In genomic region chr11:20387262-20388095, GRCh38 we compare ENCODE assay signal across 1 cellular context.
A peak's percentile ranks its signal among the peaks of the same experiment; 100 is the strongest.
TF ChIP-seq lines count a peak whose summit lies in the region.

Gene PRMT3, plus strand, starts transcription at chr11:20387716. Its CDS starts 31 bp downstream, at chr11:20387747.

TF ChIP-seq in K562, 482 proteins besides CTCF, POLR2A, EP300 and RAD21 (continued from another document and continues in another):
- TF ChIP-seq, protein P1, sequence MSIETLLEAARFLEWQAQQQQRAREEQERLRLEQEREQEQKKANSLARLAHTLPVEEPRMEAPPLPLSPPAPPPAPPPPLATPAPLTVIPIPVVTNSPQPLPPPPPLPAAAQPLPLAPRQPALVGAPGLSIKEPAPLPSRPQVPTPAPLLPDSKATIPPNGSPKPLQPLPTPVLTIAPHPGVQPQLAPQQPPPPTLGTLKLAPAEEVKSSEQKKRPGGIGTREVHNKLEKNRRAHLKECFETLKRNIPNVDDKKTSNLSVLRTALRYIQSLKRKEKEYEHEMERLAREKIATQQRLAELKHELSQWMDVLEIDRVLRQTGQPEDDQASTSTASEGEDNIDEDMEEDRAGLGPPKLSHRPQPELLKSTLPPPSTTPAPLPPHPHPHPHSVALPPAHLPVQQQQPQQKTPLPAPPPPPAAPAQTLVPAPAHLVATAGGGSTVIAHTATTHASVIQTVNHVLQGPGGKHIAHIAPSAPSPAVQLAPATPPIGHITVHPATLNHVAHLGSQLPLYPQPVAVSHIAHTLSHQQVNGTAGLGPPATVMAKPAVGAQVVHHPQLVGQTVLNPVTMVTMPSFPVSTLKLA (conservative IDR thresholded peaks at IDR 0.05) = peak; percentile 91 to 95
- TF ChIP-seq TSC22D4 (tag; IDR thresholded peaks at IDR 0.05) = no peak
- TF ChIP-seq MYC (IDR thresholded peaks at IDR 0.05; ENCODE audit: low read depth, low read length) = peak; percentile 98
- peak; percentile 91; the same call in 1 of the 2 replicates for TF ChIP-seq MYC (CRISPR knock-in tag; IDR thresholded peaks at IDR 0.05; ENCODE audit: borderline replicate concordance, low read depth)
- no peak for TF ChIP-seq CBX8 (IDR thresholded peaks at IDR 0.05; ENCODE audit: borderline replicate concordance, extremely low read depth, low read depth, low read length, poor library complexity, severe bottlenecking)
- TF ChIP-seq SRSF9 (IDR thresholded peaks at IDR 0.05; ENCODE audit: borderline replicate concordance, low read depth, low read length) = no peak
- 0 out of 2 replicates have a peak, but pooled peaks have one; percentile 58 for TF ChIP-seq ZNF589 (CRISPR knock-in tag; IDR thresholded peaks at IDR 0.05; ENCODE audit: low read depth)
- peak; percentile 70; the same call in 1 of the 2 replicates for TF ChIP-seq BRD4 (IDR thresholded peaks at IDR 0.05)
- peak; percentile 49; the same call in 1 of the 2 replicates for TF ChIP-seq GTF2F1 (IDR thresholded peaks at IDR 0.05; ENCODE audit: low read depth, low read length)
- peak; percentile 69 for TF ChIP-seq EGR1 (conservative IDR thresholded peaks at IDR 0.05)
- peak; percentile 98 for TF ChIP-seq ELF2 (CRISPR knock-in tag; IDR thresholded peaks at IDR 0.05)
- TF ChIP-seq, protein P2, sequence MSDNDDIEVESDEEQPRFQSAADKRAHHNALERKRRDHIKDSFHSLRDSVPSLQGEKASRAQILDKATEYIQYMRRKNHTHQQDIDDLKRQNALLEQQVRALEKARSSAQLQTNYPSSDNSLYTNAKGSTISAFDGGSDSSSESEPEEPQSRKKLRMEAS (CRISPR knock-in tag; IDR thresholded peaks at IDR 0.05) = peak; percentile 98
- peak; percentile 62 for TF ChIP-seq HDAC8 (tag; IDR thresholded peaks at IDR 0.05)
- no peak for TF ChIP-seq ZNF444 (CRISPR knock-in tag; IDR thresholded peaks at IDR 0.05)
- TF ChIP-seq GATAD2B (IDR thresholded peaks at IDR 0.05; ENCODE audit: borderline replicate concordance) = peak; percentile 33; the same call in 1 of the 2 replicates
- TF ChIP-seq TFAM (CRISPR knock-in tag; conservative IDR thresholded peaks at IDR 0.05) = no peak
- TF ChIP-seq FOS (IDR thresholded peaks at IDR 0.05; ENCODE audit: extremely low read depth, insufficient read length) = no peak
- TF ChIP-seq TAF7 (tag; IDR thresholded peaks at IDR 0.05) = 0 out of 2 replicates have a peak, but pooled peaks have one; percentile 8
- peak; percentile 33; the same call in 1 of the 2 replicates for TF ChIP-seq ARID2 (IDR thresholded peaks at IDR 0.05)
- TF ChIP-seq SP2 (IDR thresholded peaks at IDR 0.05; ENCODE audit: extremely low read depth, low read depth, low read length, poor library complexity, severe bottlenecking) = no peak
- no peak for TF ChIP-seq MCM5 (IDR thresholded peaks at IDR 0.05; ENCODE audit: low read depth)
- 0 out of 2 replicates have a peak, but pooled peaks have one; percentile 7 for TF ChIP-seq CHD2 (IDR thresholded peaks at IDR 0.05; ENCODE audit: low read depth, low read length)
- TF ChIP-seq JUN (IDR thresholded peaks at IDR 0.05; ENCODE audit: borderline replicate concordance, low read depth, low read length) = peak; percentile 27; the same call in 1 of the 2 replicates
- no peak for TF ChIP-seq JUN (CRISPR knock-in tag; IDR thresholded peaks at IDR 0.05; ENCODE audit: borderline replicate concordance)
- peak; percentile 92 for TF ChIP-seq ETV1 (tag; conservative IDR thresholded peaks at IDR 0.05; ENCODE audit: low read depth)
- peak; percentile 74 for TF ChIP-seq HCFC1 (IDR thresholded peaks at IDR 0.05; ENCODE audit: low read depth, low read length)
- no peak for TF ChIP-seq TSHZ1 (CRISPR knock-in tag; IDR thresholded peaks at IDR 0.05)
- TF ChIP-seq ZNF134 (CRISPR knock-in tag; conservative IDR thresholded peaks at IDR 0.05) = 0 out of 2 replicates have a peak, but pooled peaks have one; percentile 33
- peak; percentile 67 to 86 for TF ChIP-seq E2F6 (IDR thresholded peaks at IDR 0.05; ENCODE audit: borderline replicate concordance in 1 of 2, extremely low read depth in 1 of 2, insufficient read depth in 1 of 2, insufficient read length in 1 of 2, low read depth in 1 of 2, low read length in 1 of 2, poor library complexity in 1 of 2, severe bottlenecking in 1 of 2)
- peak; percentile 81; the same call in 1 of the 2 replicates for TF ChIP-seq MTA3 (IDR thresholded peaks at IDR 0.05; ENCODE audit: borderline replicate concordance)
- TF ChIP-seq NFIC (IDR thresholded peaks at IDR 0.05) = peak; percentile 62; the same call in 1 of the 2 replicates
- no peak for TF ChIP-seq SNIP1 (IDR thresholded peaks at IDR 0.05; ENCODE audit: low read depth)
- TF ChIP-seq, protein P3, sequence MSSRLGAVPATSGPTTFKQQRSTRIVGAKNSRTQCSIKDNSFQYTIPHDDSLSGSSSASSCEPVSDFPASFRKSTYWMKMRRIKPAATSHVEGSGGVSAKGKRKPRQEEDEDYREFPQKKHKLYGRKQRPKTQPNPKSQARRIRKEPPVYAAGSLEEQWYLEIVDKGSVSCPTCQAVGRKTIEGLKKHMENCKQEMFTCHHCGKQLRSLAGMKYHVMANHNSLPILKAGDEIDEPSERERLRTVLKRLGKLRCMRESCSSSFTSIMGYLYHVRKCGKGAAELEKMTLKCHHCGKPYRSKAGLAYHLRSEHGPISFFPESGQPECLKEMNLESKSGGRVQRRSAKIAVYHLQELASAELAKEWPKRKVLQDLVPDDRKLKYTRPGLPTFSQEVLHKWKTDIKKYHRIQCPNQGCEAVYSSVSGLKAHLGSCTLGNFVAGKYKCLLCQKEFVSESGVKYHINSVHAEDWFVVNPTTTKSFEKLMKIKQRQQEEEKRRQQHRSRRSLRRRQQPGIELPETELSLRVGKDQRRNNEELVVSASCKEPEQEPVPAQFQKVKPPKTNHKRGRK (tag; IDR thresholded peaks at IDR 0.05) = no peak
- peak; percentile 69 for TF ChIP-seq HMGN3 (IDR thresholded peaks at IDR 0.05; ENCODE audit: borderline replicate concordance, extremely low read depth, insufficient read length, low read depth, low read length)
- no peak for TF ChIP-seq ZNF3 (CRISPR knock-in tag; IDR thresholded peaks at IDR 0.05)
- peak; percentile 94 for TF ChIP-seq SP1 (CRISPR knock-in tag; IDR thresholded peaks at IDR 0.05)
- TF ChIP-seq ZNF561 (CRISPR knock-in tag; conservative IDR thresholded peaks at IDR 0.05) = no peak
- no peak for TF ChIP-seq SRSF3 (IDR thresholded peaks at IDR 0.05; ENCODE audit: insufficient read depth, low read length)
- no peak for TF ChIP-seq NCOA2 (IDR thresholded peaks at IDR 0.05; ENCODE audit: partially characterized antibody in 2 of 2)
- no peak for TF ChIP-seq STAT5B (CRISPR knock-in tag; IDR thresholded peaks at IDR 0.05)
- no peak for TF ChIP-seq CREB3L1 (IDR thresholded peaks at IDR 0.05; ENCODE audit: borderline replicate concordance, low read depth)
- TF ChIP-seq KHSRP (IDR thresholded peaks at IDR 0.05) = peak; percentile 91
- TF ChIP-seq, protein P4, sequence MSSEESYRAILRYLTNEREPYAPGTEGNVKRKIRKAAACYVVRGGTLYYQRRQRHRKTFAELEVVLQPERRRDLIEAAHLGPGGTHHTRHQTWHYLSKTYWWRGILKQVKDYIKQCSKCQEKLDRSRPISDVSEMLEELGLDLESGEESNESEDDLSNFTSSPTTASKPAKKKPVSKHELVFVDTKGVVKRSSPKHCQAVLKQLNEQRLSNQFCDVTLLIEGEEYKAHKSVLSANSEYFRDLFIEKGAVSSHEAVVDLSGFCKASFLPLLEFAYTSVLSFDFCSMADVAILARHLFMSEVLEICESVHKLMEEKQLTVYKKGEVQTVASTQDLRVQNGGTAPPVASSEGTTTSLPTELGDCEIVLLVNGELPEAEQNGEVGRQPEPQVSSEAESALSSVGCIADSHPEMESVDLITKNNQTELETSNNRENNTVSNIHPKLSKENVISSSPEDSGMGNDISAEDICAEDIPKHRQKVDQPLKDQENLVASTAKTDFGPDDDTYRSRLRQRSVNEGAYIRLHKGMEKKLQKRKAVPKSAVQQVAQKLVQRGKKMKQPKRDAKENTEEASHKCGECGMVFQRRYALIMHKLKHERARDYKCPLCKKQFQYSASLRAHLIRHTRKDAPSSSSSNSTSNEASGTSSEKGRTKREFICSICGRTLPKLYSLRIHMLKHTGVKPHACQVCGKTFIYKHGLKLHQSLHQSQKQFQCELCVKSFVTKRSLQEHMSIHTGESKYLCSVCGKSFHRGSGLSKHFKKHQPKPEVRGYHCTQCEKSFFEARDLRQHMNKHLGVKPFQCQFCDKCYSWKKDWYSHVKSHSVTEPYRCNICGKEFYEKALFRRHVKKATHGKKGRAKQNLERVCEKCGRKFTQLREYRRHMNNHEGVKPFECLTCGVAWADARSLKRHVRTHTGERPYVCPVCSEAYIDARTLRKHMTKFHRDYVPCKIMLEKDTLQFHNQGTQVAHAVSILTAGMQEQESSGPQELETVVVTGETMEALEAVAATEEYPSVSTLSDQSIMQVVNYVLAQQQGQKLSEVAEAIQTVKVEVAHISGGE (CRISPR knock-in tag; IDR thresholded peaks at IDR 0.05) = peak in 2 of 3 experiments; percentile 43 to 86; a peak in 3 of 6 replicates
- TF ChIP-seq E2F3 (CRISPR knock-in tag; IDR thresholded peaks at IDR 0.05) = peak; percentile 10; the same call in 1 of the 2 replicates
- peak; percentile 73; the same call in 1 of the 2 replicates for TF ChIP-seq ARID3B (CRISPR knock-in tag; IDR thresholded peaks at IDR 0.05; ENCODE audit: borderline replicate concordance)
- TF ChIP-seq RFX1 (IDR thresholded peaks at IDR 0.05) = no peak
- TF ChIP-seq NR2F6 (CRISPR knock-in tag; IDR thresholded peaks at IDR 0.05) = 0 out of 2 replicates have a peak, but pooled peaks have one; percentile 75
- peak; percentile 56; the same call in 1 of the 2 replicates for TF ChIP-seq ARID1B (IDR thresholded peaks at IDR 0.05)
- TF ChIP-seq RFX5 (IDR thresholded peaks at IDR 0.05; ENCODE audit: low read depth, low read length) = no peak
- TF ChIP-seq MED1 (CRISPR knock-in tag; IDR thresholded peaks at IDR 0.05; ENCODE audit: borderline replicate concordance) = no peak
- peak; percentile 56; the same call in 1 of the 2 replicates for TF ChIP-seq HMGXB4 (CRISPR knock-in tag; IDR thresholded peaks at IDR 0.05)
- TF ChIP-seq ETV6 (IDR thresholded peaks at IDR 0.05; ENCODE audit: borderline replicate concordance in 1 of 2, low read depth in 2 of 2, low read length in 1 of 2) = no peak
- peak; percentile 74; the same call in 1 of the 2 replicates for TF ChIP-seq ETV6 (CRISPR knock-in tag; IDR thresholded peaks at IDR 0.05; ENCODE audit: borderline replicate concordance)
